ENCODE assay signal across 1 cellular context in genomic region chr1:9671377-9672140, GRCh38.
TF ChIP-seq lines count a peak whose summit lies in the region.

No MANE protein-coding gene starts in this region.

TF ChIP-seq in K562, 482 proteins besides CTCF, POLR2A, EP300 and RAD21 (continued from another document):
- TF ChIP-seq C11orf30 (IDR thresholded peaks at IDR 0.05; ENCODE audit: low read depth) (peak; percentile 55; the same call in 1 of the 2 replicates), ZNF239 (CRISPR knock-in tag; IDR thresholded peaks at IDR 0.05) (no peak), MAFF (IDR thresholded peaks at IDR 0.05; ENCODE audit: low read length) (0 out of 2 replicates have a peak, but pooled peaks have one; percentile 25), KDM2B (CRISPR knock-in tag; IDR thresholded peaks at IDR 0.05) (no peak), CUX1 (CRISPR knock-in tag; IDR thresholded peaks at IDR 0.05) (no peak), MTF1 (CRISPR knock-in tag; IDR thresholded peaks at IDR 0.05; ENCODE audit: borderline replicate concordance) (no peak), MAFK (IDR thresholded peaks at IDR 0.05; ENCODE audit: low read length) (0 out of 2 replicates have a peak, but pooled peaks have one; percentile 14)
- TF ChIP-seq, protein P1, sequence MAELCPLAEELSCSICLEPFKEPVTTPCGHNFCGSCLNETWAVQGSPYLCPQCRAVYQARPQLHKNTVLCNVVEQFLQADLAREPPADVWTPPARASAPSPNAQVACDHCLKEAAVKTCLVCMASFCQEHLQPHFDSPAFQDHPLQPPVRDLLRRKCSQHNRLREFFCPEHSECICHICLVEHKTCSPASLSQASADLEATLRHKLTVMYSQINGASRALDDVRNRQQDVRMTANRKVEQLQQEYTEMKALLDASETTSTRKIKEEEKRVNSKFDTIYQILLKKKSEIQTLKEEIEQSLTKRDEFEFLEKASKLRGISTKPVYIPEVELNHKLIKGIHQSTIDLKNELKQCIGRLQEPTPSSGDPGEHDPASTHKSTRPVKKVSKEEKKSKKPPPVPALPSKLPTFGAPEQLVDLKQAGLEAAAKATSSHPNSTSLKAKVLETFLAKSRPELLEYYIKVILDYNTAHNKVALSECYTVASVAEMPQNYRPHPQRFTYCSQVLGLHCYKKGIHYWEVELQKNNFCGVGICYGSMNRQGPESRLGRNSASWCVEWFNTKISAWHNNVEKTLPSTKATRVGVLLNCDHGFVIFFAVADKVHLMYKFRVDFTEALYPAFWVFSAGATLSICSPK (IDR thresholded peaks at IDR 0.05; ENCODE audit: borderline replicate concordance) = no peak
